In the genomic region with DNA sequence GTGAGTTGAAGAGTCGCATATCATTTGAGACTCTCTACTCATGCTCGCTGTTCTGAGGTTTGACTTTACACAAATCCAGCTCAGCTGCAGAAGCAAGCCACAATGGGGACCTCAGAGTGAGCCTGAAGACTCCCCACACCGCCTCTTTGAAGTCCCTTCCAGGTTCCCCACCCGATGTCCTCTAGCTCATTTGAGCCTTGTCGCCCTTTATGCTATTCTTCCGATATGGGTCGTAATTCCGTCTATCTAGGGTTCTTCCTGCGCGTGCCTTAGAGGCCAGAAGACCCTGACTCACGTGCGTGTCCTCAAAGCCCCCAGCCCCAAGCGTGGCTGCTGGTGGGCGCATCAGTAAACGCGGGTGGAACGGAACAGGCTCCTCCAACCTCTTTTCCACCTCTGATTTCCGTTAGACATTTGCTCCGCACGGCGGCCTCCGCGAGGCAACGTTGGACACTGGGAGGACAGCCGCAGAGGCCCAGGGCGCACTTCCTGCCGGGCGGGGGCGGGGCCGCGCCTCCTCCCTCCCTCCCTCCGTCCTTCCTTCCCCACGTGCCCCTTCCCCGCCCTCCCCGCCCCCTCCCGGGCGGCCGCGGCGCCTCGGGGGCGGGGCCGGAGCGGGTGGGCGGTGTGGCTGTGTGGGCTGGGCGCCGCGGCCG, we compare ENCODE assay signal across 8 cellular contexts.
DNase-seq lines count a peak whose midpoint lies in the region; ATAC-seq and TF ChIP-seq lines count a peak whose summit lies in the region.

A gene with protein sequence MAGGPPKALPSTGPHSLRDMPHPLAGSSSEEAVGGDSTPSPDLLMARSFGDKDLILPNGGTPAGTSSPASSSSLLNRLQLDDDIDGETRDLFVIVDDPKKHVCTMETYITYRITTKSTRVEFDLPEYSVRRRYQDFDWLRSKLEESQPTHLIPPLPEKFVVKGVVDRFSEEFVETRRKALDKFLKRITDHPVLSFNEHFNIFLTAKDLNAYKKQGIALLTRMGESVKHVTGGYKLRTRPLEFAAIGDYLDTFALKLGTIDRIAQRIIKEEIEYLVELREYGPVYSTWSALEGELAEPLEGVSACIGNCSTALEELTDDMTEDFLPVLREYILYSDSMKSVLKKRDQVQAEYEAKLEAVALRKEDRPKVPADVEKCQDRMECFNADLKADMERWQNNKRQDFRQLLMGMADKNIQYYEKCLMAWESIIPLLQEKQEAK (plus strand): TSS at position 650 of the 656 bp plus-strand sequence. CDS start 242 bp downstream, outside the sequence.

- H3F3A ChIP-seq in DOHH2 (ENCODE audit: control insufficient read depth, insufficient read depth): peaks cover 9% of the 10 kb centered on the region; the same call in 1 of the 2 replicates

- TF ChIP-seq CTCF in DOHH2 (IDR thresholded peaks at IDR 0.05; ENCODE audit: low read depth, low read length, poor library complexity, severe bottlenecking) (no peak), RWPE2 (IDR thresholded peaks at IDR 0.05; ENCODE audit: poor library complexity, severe bottlenecking) (no peak), nephron progenitor cell (IDR thresholded peaks at IDR 0.05) (no peak)

- no peaks in the 10 kb centered on the region for H3K36me3 Mint-ChIP-seq in nephron progenitor cell (ENCODE audit: low read depth)
- no peaks in the 10 kb centered on the region for H3K36me3 Mint-ChIP-seq in stimulated activated naive CD8-positive, alpha-beta T cell treated with anti-CD3 and anti-CD28 coated beads, Interleukin-15, Interleukin-2, amounts not matched to agents 100 ng/mL and 50 ng/mL, for 24 hours (ENCODE audit: low read depth)

- H3K4me1 Mint-ChIP-seq in nephron progenitor cell: peaks cover 46% of the 10 kb centered on the region
- peaks cover 76% of the 10 kb centered on the region for H3K4me1 Mint-ChIP-seq in stimulated activated naive CD8-positive, alpha-beta T cell treated with anti-CD3 and anti-CD28 coated beads, Interleukin-15, Interleukin-2, amounts not matched to agents 100 ng/mL and 50 ng/mL, for 24 hours (ENCODE audit: low read depth)

- H3K27ac ChIP-seq in DOHH2 (ENCODE audit: low read depth, low read length): peak within 1 kb of the TSS; percentile 68
- peak within 1 kb of the TSS; percentile 10 for H3K27ac ChIP-seq in RWPE2 (ENCODE audit: poor library complexity, severe bottlenecking)

- in situ Hi-C loops in KBM-7 (cut with MboI; ENCODE audit: low pct_unique_long_range_greater_than_20kb, low sequenced_read_pairs): no loop called here

- H3K4me3 ChIP-seq in DOHH2 (ENCODE audit: low read length): peak within 1 kb of the TSS; percentile 92
- H3K4me3 ChIP-seq in RWPE2 (ENCODE audit: severe bottlenecking): peak within 1 kb of the TSS; percentile 90

- H3K4me2 ChIP-seq in DOHH2 (ENCODE audit: low read length): peak within 1 kb of the TSS; percentile 89

- H3K79me2 ChIP-seq in DOHH2 (ENCODE audit: control insufficient read depth, low read length): peaks cover 61% of the 10 kb centered on the region

- peak within 1 kb of the TSS; percentile 94 for H3K27ac Mint-ChIP-seq in nephron progenitor cell
- H3K27ac Mint-ChIP-seq in stimulated activated naive CD8-positive, alpha-beta T cell treated with anti-CD3 and anti-CD28 coated beads, Interleukin-15, Interleukin-2, amounts not matched to agents 100 ng/mL and 50 ng/mL, for 24 hours: peak within 1 kb of the TSS; percentile 97

- H3K36me3 ChIP-seq in DOHH2 (ENCODE audit: control insufficient read depth, low read length) (peaks cover 9% of the 10 kb centered on the region), RWPE2 (ENCODE audit: low read depth) (no peaks in the 10 kb centered on the region)

- peaks cover 7% of the 10 kb centered on the region; the same call in 1 of the 2 replicates for H4K20me1 ChIP-seq in DOHH2 (ENCODE audit: control insufficient read depth, insufficient read depth, low read depth, low read length)

- peaks cover 65% of the 10 kb centered on the region for H3K4me1 ChIP-seq in DOHH2 (ENCODE audit: control insufficient read depth, low read length)
- H3K4me1 ChIP-seq in RWPE2 (ENCODE audit: insufficient read depth, poor library complexity, severe bottlenecking): peaks cover 32% of the 10 kb centered on the region

- H3K27me3 ChIP-seq in DOHH2 (ENCODE audit: control insufficient read depth, low read length): no peaks in the 10 kb centered on the region
- no peaks in the 10 kb centered on the region for H3K27me3 ChIP-seq in RWPE2 (ENCODE audit: insufficient read depth, poor library complexity, severe bottlenecking)

- no peaks in the 10 kb centered on the region for H3K9me3 Mint-ChIP-seq in nephron progenitor cell
- no peaks in the 10 kb centered on the region for H3K9me3 Mint-ChIP-seq in stimulated activated naive CD8-positive, alpha-beta T cell treated with anti-CD3 and anti-CD28 coated beads, Interleukin-15, Interleukin-2, amounts not matched to agents 100 ng/mL and 50 ng/mL, for 24 hours

- H3K4me3 Mint-ChIP-seq in nephron progenitor cell: peak within 1 kb of the TSS; percentile 93
- peak within 1 kb of the TSS; percentile 90 for H3K4me3 Mint-ChIP-seq in stimulated activated naive CD8-positive, alpha-beta T cell treated with anti-CD3 and anti-CD28 coated beads, Interleukin-15, Interleukin-2, amounts not matched to agents 100 ng/mL and 50 ng/mL, for 24 hours

- H3K9me3 ChIP-seq in DOHH2 (ENCODE audit: control insufficient read depth, insufficient read depth, low read length): no peaks in the 10 kb centered on the region
- H3K9me3 ChIP-seq in RWPE2 (ENCODE audit: severe bottlenecking): no peaks in the 10 kb centered on the region

- DNase-seq in KBM-7: peak; percentile 91
- peak; percentile 78 for DNase-seq in RWPE2 (ENCODE audit: low spot score)
- peak; percentile 71 for DNase-seq in activated gamma-delta T cell (lab: John Stamatoyannopoulos, UW)
- DNase-seq in fibroblast of the conjunctiva (ENCODE audit: low read depth): peak; percentile 79
- peak; percentile 91 for DNase-seq in nephron progenitor cell

- H3K27me3 Mint-ChIP-seq in nephron progenitor cell (ENCODE audit: low read depth, poor library complexity): peaks cover 9% of the 10 kb centered on the region
- H3K27me3 Mint-ChIP-seq in stimulated activated naive CD8-positive, alpha-beta T cell treated with anti-CD3 and anti-CD28 coated beads, Interleukin-15, Interleukin-2, amounts not matched to agents 100 ng/mL and 50 ng/mL, for 24 hours: no peaks in the 10 kb centered on the region

- ATAC-seq in GM21723 (IDR thresholded peaks at IDR 0.05; ENCODE audit: unreplicated experiment) (peak; percentile 76), RWPE2 (ENCODE audit: low read depth) (peak; percentile 72)

- no peaks in the 10 kb centered on the region for H3K9me2 ChIP-seq in DOHH2 (replicated peaks; ENCODE audit: control insufficient read depth, low read length)

Comparison
In these comparisons a context has a peak if more than half of its experiments do, and no peak if none do; other contexts are left out.
1. Peak in every context shown above with its lines: DNase-seq, ATAC-seq, H3K4me3 ChIP-seq and H3K27ac ChIP-seq.